ENCODE assay signal across 8 cellular contexts in the genomic region with DNA sequence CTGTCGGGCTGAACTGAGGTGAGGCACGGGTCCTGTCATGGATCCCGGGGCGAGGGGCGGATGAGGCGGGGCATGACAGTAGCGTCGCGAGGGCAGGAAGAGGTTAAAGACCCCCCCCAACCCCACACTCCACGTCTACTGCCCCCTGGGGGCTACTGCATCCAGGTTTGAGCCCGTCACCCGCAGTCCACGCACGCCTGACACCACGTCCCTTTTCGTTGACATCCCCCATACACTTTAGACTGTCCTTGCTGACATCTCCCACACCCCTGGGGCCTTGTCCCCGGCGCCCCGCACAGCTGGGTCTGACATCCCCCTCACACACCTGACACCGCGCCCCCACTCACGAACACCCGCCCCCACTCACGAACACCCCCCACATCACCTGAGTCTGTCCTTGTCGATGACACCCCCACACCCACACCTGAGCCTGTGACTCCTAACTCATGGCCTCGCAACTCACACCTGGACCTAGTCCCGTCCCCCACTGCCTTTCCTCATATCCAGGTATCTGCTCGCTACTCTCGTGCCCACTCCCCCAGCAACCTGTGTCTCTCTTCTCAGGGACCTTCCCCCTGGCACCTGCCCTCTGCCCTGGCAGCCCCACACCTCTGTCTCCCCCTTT. TPM values are rescaled to one million over a fixed set of nuclear protein-coding genes. Genes with fewer than 3 reads are reported as not detected.
DNase-seq lines count a peak whose midpoint lies in the region.

No MANE protein-coding gene starts in this region.

- H3K9ac ChIP-seq in HUES64 (ENCODE audit: low read depth, low read length): no peak overlapping the region

- H3K4me3 ChIP-seq in HUES64 (ENCODE audit: low read length) (peak overlapping the region; percentile 48), iPS-18c (ENCODE audit: insufficient read depth, low read depth, low read length) (peak overlapping the region; percentile 63)

- H3K27me3 ChIP-seq in HUES64 (ENCODE audit: insufficient read depth, low read length): peaks cover 39% of the 10 kb centered on the region

- peaks cover 1% of the 10 kb centered on the region; the same call in 1 of the 2 replicates for H3K36me3 ChIP-seq in HUES64 (ENCODE audit: insufficient read depth, low read length)

- no peaks in the 10 kb centered on the region for H3K27me3 Mint-ChIP-seq in activated naive CD8-positive, alpha-beta T cell

- no peaks in the 10 kb centered on the region for H3K9me3 Mint-ChIP-seq in activated naive CD8-positive, alpha-beta T cell (ENCODE audit: low read depth)

- peaks cover 2% of the 10 kb centered on the region for H3K36me3 Mint-ChIP-seq in activated naive CD8-positive, alpha-beta T cell

- peak overlapping the region; percentile 51 for H3K27ac Mint-ChIP-seq in activated naive CD8-positive, alpha-beta T cell

- 8% methylated on average over 29 of the region's 29 CpGs for WGBS in HUES64

- H3K27ac ChIP-seq in HUES64 (ENCODE audit: low read depth, low read length) (no peak overlapping the region), substantia nigra (ENCODE audit: low read depth, low read length, poor library complexity, severe bottlenecking) (peak overlapping the region; percentile 83)

- H3K4me3 Mint-ChIP-seq in activated naive CD8-positive, alpha-beta T cell: peak overlapping the region; percentile 89

- H3K4me1 Mint-ChIP-seq in activated naive CD8-positive, alpha-beta T cell (ENCODE audit: low read depth): peaks cover 43% of the 10 kb centered on the region

- DNase-seq in NCI-H2227 (lab: John Stamatoyannopoulos, UW; ENCODE audit: unreplicated experiment): peak; percentile 60
- no peak for DNase-seq in NCI-H2227 treated with DMSO at 0.1 percent for 48 hours (lab: John Stamatoyannopoulos, UW)
- DNase-seq in substantia nigra (lab: John Stamatoyannopoulos, UW): peak in 3 of 49 donors; percentile 45 to 56 (median 48)
- DNase-seq in putamen (ENCODE audit: low spot score): no peak
- DNase-seq in DMS153 treated with DMSO at 0.1 percent for 48 hours (lab: John Stamatoyannopoulos, UW; ENCODE audit: unreplicated experiment): no peak

- H3K4me1 ChIP-seq in HUES64 (ENCODE audit: insufficient read depth, low read length): peaks cover 9% of the 10 kb centered on the region; the same call in 1 of the 2 replicates

- H3K9me3 ChIP-seq in HUES64 (ENCODE audit: insufficient read depth, low read depth, low read length): no peaks in the 10 kb centered on the region
- H3K9me3 ChIP-seq in iPS-18c (ENCODE audit: control insufficient read depth, insufficient read depth, low read length): no peaks in the 10 kb centered on the region

RNA-seq across cellular contexts. Expression of gene SLC25A42, which starts 0.4 kb away (rescaled TPM):
- polyA plus RNA-seq in HUES64 (2013, experiment 1 of 2): 3.1 TPM
- polyA plus RNA-seq in HUES64 (2013, experiment 2 of 2): 4.8 TPM

RNA-seq across cellular contexts. Expression of gene ARMC6, which starts 30.8 kb away (rescaled TPM):
- polyA plus RNA-seq in HUES64 (2013, experiment 1 of 2): 52.1 TPM
- polyA plus RNA-seq in HUES64 (2013, experiment 2 of 2): 41.5 TPM

RNA-seq across cellular contexts. Expression of gene SUGP2, which starts 30.9 kb away (rescaled TPM):
- polyA plus RNA-seq in HUES64 (2013, experiment 1 of 2): 55.4 TPM
- polyA plus RNA-seq in HUES64 (2013, experiment 2 of 2): 68.2 TPM
